16 cellular contexts compared by ENCODE assay signal in the genomic region with DNA sequence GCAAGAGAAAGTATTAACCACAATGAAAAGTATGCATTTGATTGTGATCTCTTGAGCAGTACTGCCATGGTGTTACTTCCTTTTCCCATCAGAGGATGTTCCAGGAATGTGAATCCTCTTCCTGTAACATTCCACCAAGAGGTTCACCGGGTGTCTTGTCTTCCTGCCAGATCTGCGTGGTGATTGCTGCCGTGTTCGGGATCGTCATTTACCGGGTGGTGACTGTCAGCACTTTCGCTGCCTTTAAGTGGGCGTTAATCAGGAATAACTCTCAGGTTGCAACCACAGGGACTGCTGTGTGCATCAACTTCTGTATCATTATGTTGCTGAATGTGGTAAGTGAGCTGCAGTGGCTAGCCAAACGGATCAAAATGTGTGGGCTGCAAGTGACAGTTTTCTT.
DNase-seq lines count a peak whose midpoint lies in the region; TF ChIP-seq lines count a peak whose summit lies in the region.
"Had no signal": no experiment of that assay in that cellular context is flagged by ENCODE, and none has a peak within 500 bp of the region (broad histone marks: within the 10 kb centered on the region; RNA-seq: fewer than 3 reads in every experiment).

No MANE protein-coding gene starts in this region.

- no peak for TF ChIP-seq POLR2A in transverse colon (IDR thresholded peaks at IDR 0.05)

- in situ Hi-C loops in transverse colon (cut with MboI; ENCODE audit: low pct_ligation_motif_present in 1 of 4, low pct_unique_long_range_greater_than_20kb in 1 of 4, low sequenced_read_pairs in 3 of 4) = no loop called here

- no peak overlapping the region for H3K4me3 ChIP-seq in HEK293 (ENCODE audit: low read depth, low read length)
- H3K4me3 ChIP-seq in SK-N-SH (ENCODE audit: low read depth in 2 of 2, low read length in 1 of 2) = no peak overlapping the region
- H3K4me3 ChIP-seq in foreskin fibroblast (ENCODE audit: low read depth in 1 of 2, low read length in 2 of 2) = no peak overlapping the region
- no peak overlapping the region for H3K4me3 ChIP-seq in transverse colon
- H3K4me3 ChIP-seq: MG63, vagina had no signal

- 30% methylated on average over 8 of the region's 9 CpGs for WGBS in SK-N-SH (ENCODE audit: low lambda C conversion rate)
- WGBS in transverse colon (ENCODE audit: low coverage in 1 of 2), 2 donors = 36 to 40% methylated on average over 8 to 9 of the region's 9 CpGs

- H3K4me1 ChIP-seq in HEK293 (ENCODE audit: control insufficient read depth, insufficient read depth, low read length) (no peaks in the 10 kb centered on the region), SK-N-SH (ENCODE audit: control insufficient read depth in 1 of 2, insufficient read depth in 2 of 2, low read depth in 1 of 2, low read length in 1 of 2) (peaks cover 0 to 5% of the 10 kb centered on the region in 2 experiments; a peak in 1 of 4 replicates), transverse colon (no peaks in the 10 kb centered on the region)
- H3K4me1 ChIP-seq: vagina had no signal

- intact Hi-C loops in transverse colon (cut with DNase I; ENCODE audit: low total_unique reads) = no loop called here

- TF ChIP-seq CTCF in HEK293 (tag by site-specific recombination; IDR thresholded peaks at IDR 0.05) (no peak), SK-N-SH (IDR thresholded peaks at IDR 0.05) (no peak), foreskin fibroblast (IDR thresholded peaks at IDR 0.05; ENCODE audit: low read depth, low read length) (no peak), transverse colon (IDR thresholded peaks at IDR 0.05) (no peak), GM10248 (IDR thresholded peaks at IDR 0.05; ENCODE audit: control extremely low read depth, extremely low read depth, low read depth, missing control alignments) (no peak)

- TF ChIP-seq RAD21 in SK-N-SH (IDR thresholded peaks at IDR 0.05; ENCODE audit: low read length) = no peak

- H3K4me2 ChIP-seq in SK-N-SH = peak overlapping the region; percentile 43

- H3K79me2 ChIP-seq in SK-N-SH (ENCODE audit: insufficient read depth) = no peaks in the 10 kb centered on the region

- H2AFZ ChIP-seq in SK-N-SH (ENCODE audit: low read depth) = no peak overlapping the region

- no peaks in the 10 kb centered on the region for H3K36me3 ChIP-seq in HEK293 (ENCODE audit: control insufficient read depth in 2 of 2, insufficient read depth in 1 of 2, low read length in 2 of 2)
- H3K36me3 ChIP-seq in SK-N-SH (replicated peaks in 1 of 2; ENCODE audit: control insufficient read depth in 1 of 2, insufficient read depth in 2 of 2, low read length in 1 of 2) = peaks cover 0 to 10% of the 10 kb centered on the region in 2 experiments
- no peaks in the 10 kb centered on the region for H3K36me3 ChIP-seq in transverse colon
- H3K36me3 ChIP-seq: MG63, neutrophil, vagina had no signal

- CTCF ChIA-PET in HEK293 (lab: Yijun Ruan, JAX) = interaction anchor here (0.6 kb wide), 1 partner anchor 240 kb away, joined by 3 read pairs; no protein-coding TSS in a partner anchor
- CTCF ChIA-PET in SK-N-SH (lab: Yijun Ruan, JAX) = no interaction called here
- CTCF ChIA-PET in GM10248 (lab: Yijun Ruan, JAX) = no interaction called here

- H3K27me3 ChIP-seq in SK-N-SH (ENCODE audit: insufficient read depth) = no peaks in the 10 kb centered on the region
- no peaks in the 10 kb centered on the region for H3K27me3 ChIP-seq in transverse colon
- H3K27me3 ChIP-seq: MG63, neutrophil, vagina had no signal

- H3K27ac ChIP-seq in HEK293 (ENCODE audit: extremely low read depth, low read depth, low read length) (no peak overlapping the region), SK-N-SH (ENCODE audit: low read depth in 2 of 2, low read length in 1 of 2) (no peak overlapping the region), transverse colon (no peak overlapping the region)
- H3K27ac ChIP-seq: neutrophil, vagina had no signal

- TF ChIP-seq EP300 in SK-N-SH (IDR thresholded peaks at IDR 0.05; ENCODE audit: borderline replicate concordance in 1 of 2, low read depth in 1 of 2, low read length in 1 of 2) = no peak
- TF ChIP-seq EP300 in transverse colon (IDR thresholded peaks at IDR 0.05; ENCODE audit: low read depth) = no peak

- no peaks in the 10 kb centered on the region for H3K9me2 ChIP-seq in SK-N-SH

- no peak overlapping the region for H3K9ac ChIP-seq in SK-N-SH

- DNase-seq in A172 (ENCODE audit: low spot score) (peak; percentile 37), SK-N-SH (no peak), foreskin fibroblast (peak; percentile 19 to 56), amniotic stem cell (lab: John Stamatoyannopoulos, UW) (no peak), transverse colon (no peak), GM10248 (ENCODE audit: extremely low spot score) (no peak)
- no peak for DNase-seq in activated CD8-positive, alpha-beta memory T cell treated with anti-CD3 and anti-CD28 coated beads for 24 hours
- DNase-seq: activated CD4-positive, alpha-beta memory T cell treated with anti-CD3 and anti-CD28 coated beads for 36 hours; activated naive CD4-positive, alpha-beta T cell treated with Interleukin-2 at 50 U/mL for 16 hours; DND-41; MG63; NCI-H526 treated with DMSO at 0.1 percent for 48 hours; T-cell had no signal

- H4K20me1 ChIP-seq in SK-N-SH (ENCODE audit: insufficient read depth) = no peaks in the 10 kb centered on the region

- POLR2A ChIA-PET in HEK293 (lab: Yijun Ruan, JAX) = no interaction called here
- POLR2A ChIA-PET in SK-N-SH (lab: Yijun Ruan, JAX) = no interaction called here
- POLR2A ChIA-PET in GM10248 (lab: Yijun Ruan, JAX) = no interaction called here

- no peaks in the 10 kb centered on the region for H3K9me3 ChIP-seq in HEK293 (ENCODE audit: control insufficient read depth, insufficient read depth, low read depth, low read length)
- H3K9me3 ChIP-seq in SK-N-SH = no peaks in the 10 kb centered on the region
- no peaks in the 10 kb centered on the region for H3K9me3 ChIP-seq in transverse colon
- H3K9me3 ChIP-seq: MG63, neutrophil, vagina had no signal

- H3F3A ChIP-seq in SK-N-SH (replicated peaks; ENCODE audit: insufficient read depth) = no peaks in the 10 kb centered on the region

TF ChIP-seq in HEK293, 187 proteins besides CTCF, POLR2A, EP300 and RAD21 (continues in another document):
- TF ChIP-seq ZFHX2 (tag by site-specific recombination; conservative IDR thresholded peaks at IDR 0.05) (peak; percentile 69), ZNF585B (tag by site-specific recombination; IDR thresholded peaks at IDR 0.05) (no peak), ZNF610 (tag by site-specific recombination; IDR thresholded peaks at IDR 0.05; ENCODE audit: borderline replicate concordance) (no peak), ZNF792 (tag by site-specific recombination; IDR thresholded peaks at IDR 0.05) (no peak), RBAK (tag by site-specific recombination; IDR thresholded peaks at IDR 0.05) (no peak), ZFP3 (tag by site-specific recombination; IDR thresholded peaks at IDR 0.05; ENCODE audit: low read depth) (no peak), ZNF24 (tag by site-specific recombination; IDR thresholded peaks at IDR 0.05) (no peak), OSR2 (tag by site-specific recombination; IDR thresholded peaks at IDR 0.05) (peak; percentile 25; the same call in 1 of the 2 replicates), ZFP69B (tag by site-specific recombination; IDR thresholded peaks at IDR 0.05) (no peak), ZNF843 (tag by site-specific recombination; IDR thresholded peaks at IDR 0.05) (no peak)

TF ChIP-seq in SK-N-SH, 30 proteins besides CTCF, POLR2A, EP300 and RAD21:
- TF ChIP-seq, protein P1, sequence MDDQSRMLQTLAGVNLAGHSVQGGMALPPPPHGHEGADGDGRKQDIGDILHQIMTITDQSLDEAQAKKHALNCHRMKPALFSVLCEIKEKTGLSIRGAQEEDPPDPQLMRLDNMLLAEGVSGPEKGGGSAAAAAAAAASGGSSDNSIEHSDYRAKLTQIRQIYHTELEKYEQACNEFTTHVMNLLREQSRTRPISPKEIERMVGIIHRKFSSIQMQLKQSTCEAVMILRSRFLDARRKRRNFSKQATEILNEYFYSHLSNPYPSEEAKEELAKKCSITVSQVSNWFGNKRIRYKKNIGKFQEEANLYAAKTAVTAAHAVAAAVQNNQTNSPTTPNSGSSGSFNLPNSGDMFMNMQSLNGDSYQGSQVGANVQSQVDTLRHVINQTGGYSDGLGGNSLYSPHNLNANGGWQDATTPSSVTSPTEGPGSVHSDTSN (IDR thresholded peaks at IDR 0.05) = 0 out of 2 replicates have a peak, but pooled peaks have one; percentile 14
- TF ChIP-seq GABPA (IDR thresholded peaks at IDR 0.05; ENCODE audit: low read depth) (no peak), TEAD4 (IDR thresholded peaks at IDR 0.05; ENCODE audit: borderline replicate concordance, insufficient read depth) (peak; percentile 23; the same call in 1 of the 2 replicates)

Comparison
In these comparisons a context has a peak if more than half of its experiments do, and no peak if none do; other contexts are left out.
1. DNase-seq: peak in A172 (single experiment) and foreskin fibroblast (2 of 2); none in SK-N-SH (single experiment), activated CD8-positive, alpha-beta memory T cell treated with anti-CD3 and anti-CD28 coated beads for 24 hours (single experiment), amniotic stem cell (single experiment), transverse colon (single experiment) and GM10248 (single experiment).